In genomic region chr5:10567781-10568321, GRCh38 we compare ENCODE assay signal across 14 cellular contexts. TPM values are rescaled to one million over a fixed set of nuclear protein-coding genes. Genes with fewer than 3 reads are reported as not detected.
DNase-seq lines count a peak whose midpoint lies in the region; ATAC-seq, FAIRE-seq and TF ChIP-seq lines count a peak whose summit lies in the region.
"Had no signal": no experiment of that assay in that cellular context is flagged by ENCODE, and none has a peak within 500 bp of the region (broad histone marks: within the 10 kb centered on the region; RNA-seq: fewer than 3 reads in every experiment).

No MANE protein-coding gene starts in this region.

- H3K9me3 Mint-ChIP-seq in CD4-positive, alpha-beta T cell: no peaks in the 10 kb centered on the region

- no peaks in the 10 kb centered on the region for H3K4me1 ChIP-seq in prostate gland (replicated peaks)

- FAIRE-seq in GM12891 (lab: Jason Lieb, UNC): no peak

- CTCF ChIA-PET in CD4-positive, alpha-beta T cell (lab: Charles Lee): no interaction called here

- TF ChIP-seq CTCF in CD4-positive, alpha-beta T cell (IDR thresholded peaks at IDR 0.05): no peak
- TF ChIP-seq CTCF in dorsolateral prefrontal cortex (IDR thresholded peaks at IDR 0.05 in 54 of 56, conservative IDR thresholded peaks at IDR 0.05 in 2 of 56; ENCODE audit: low read depth in 1 of 56, partially characterized antibody in 56 of 56) (no peak), prostate gland (IDR thresholded peaks at IDR 0.05) (no peak)

- H3K4me1 Mint-ChIP-seq in CD4-positive, alpha-beta T cell (ENCODE audit: low read depth): peaks cover 13% of the 10 kb centered on the region

- H3K27me3 Mint-ChIP-seq in CD4-positive, alpha-beta T cell: peaks cover 5% of the 10 kb centered on the region

- no peaks in the 10 kb centered on the region for H3K9me3 ChIP-seq in CD4-positive, alpha-beta T cell (ENCODE audit: control insufficient read depth, low read length)
- no peaks in the 10 kb centered on the region for H3K9me3 ChIP-seq in prostate gland
- H3K9me3 ChIP-seq: testis had no signal

- no peak overlapping the region for H3K27ac Mint-ChIP-seq in CD4-positive, alpha-beta T cell

- no peak overlapping the region for H3K27ac ChIP-seq in CD4-positive, alpha-beta T cell (ENCODE audit: low read depth, low read length)
- H3K27ac ChIP-seq in dorsolateral prefrontal cortex: peak overlapping the region in 17 of 59 donors; percentile 12 to 90 (median 65)
- peak overlapping the region; percentile 25 to 60 for H3K27ac ChIP-seq in prostate gland
- H3K27ac ChIP-seq: testis had no signal

- POLR2A ChIA-PET in CD4-positive, alpha-beta T cell (lab: Charles Lee): no interaction called here

- H3K4me3 ChIP-seq in dorsolateral prefrontal cortex (peak overlapping the region in 50 of 59 donors; percentile 2 to 81 (median 72)), prostate gland (no peak overlapping the region)
- H3K4me3 ChIP-seq: testis had no signal

- ATAC-seq in CD4-positive, alpha-beta T cell (ENCODE audit: poor library complexity): no peak
- ATAC-seq in HG03045 (IDR thresholded peaks at IDR 0.05; ENCODE audit: unreplicated experiment) (no peak), HG02798 (IDR thresholded peaks at IDR 0.05; ENCODE audit: poor library complexity, unreplicated experiment) (no peak)
- ATAC-seq: PC-3 had no signal

- no peaks in the 10 kb centered on the region for H3K36me3 Mint-ChIP-seq in CD4-positive, alpha-beta T cell (ENCODE audit: low read depth)

- DNase-seq in CD4-positive, alpha-beta T cell: no peak
- peak; percentile 84 for DNase-seq in NCI-H82 (lab: John Stamatoyannopoulos, UW)
- no peak for DNase-seq in dorsolateral prefrontal cortex
- no peak for DNase-seq in prostate gland (ENCODE audit: low spot score)
- no peak for DNase-seq in GM12891 (ENCODE audit: insufficient read length, low spot score)
- no peak for DNase-seq in stimulated activated CD4-positive, alpha-beta T cell treated with anti-CD3 and anti-CD28 coated beads, Interleukin-4, amount 100 ng/mL, for 4 hours
- DNase-seq: activated T-cell treated with anti-CD3 and anti-CD28 coated beads for 4 hours, foreskin melanocyte, NCI-H1694, PC-3, posterior cingulate gyrus, testis had no signal

- WGBS in prostate gland: 60% methylated on average over 4 of the region's 4 CpGs

- TF ChIP-seq POLR2A in prostate gland (IDR thresholded peaks at IDR 0.05) (no peak), GM12891 (IDR thresholded peaks at IDR 0.05; ENCODE audit: low read depth, low read length) (no peak; the same call in 1 of the 2 replicates)

- H3K36me3 ChIP-seq in prostate gland: no peaks in the 10 kb centered on the region

- intact Hi-C loops in CD4-positive, alpha-beta T cell (cut with DNase I, micrococcal nuclease): loop anchor here in 1 of 2 experiments (5.0 kb wide), 1 partner anchor 216 kb away; the partner anchor contains the start of gene MARCHF6
- intact Hi-C loops in dorsolateral prefrontal cortex (cut with DNase I): no loop called here
- intact Hi-C loops in prostate gland (cut with DNase I): loop anchor here (1.0 to 10.0 kb wide), 3 partner anchors 15 to 197 kb away; partner anchors contain the start of gene DAP

- H3K27me3 ChIP-seq in CD4-positive, alpha-beta T cell (ENCODE audit: control insufficient read depth, insufficient read depth, low read length): no peaks in the 10 kb centered on the region
- peaks cover 0 to 21% (median 0%) of the 10 kb centered on the region in 45 donors for H3K27me3 ChIP-seq in dorsolateral prefrontal cortex
- H3K27me3 ChIP-seq in prostate gland (replicated peaks; ENCODE audit: insufficient read depth): no peaks in the 10 kb centered on the region
- H3K27me3 ChIP-seq: testis had no signal

- H3K4me3 Mint-ChIP-seq in CD4-positive, alpha-beta T cell: peak overlapping the region; percentile 1

TF ChIP-seq in GM12891, 5 proteins besides CTCF, POLR2A, EP300 and RAD21:
- TF ChIP-seq TAF1 (IDR thresholded peaks at IDR 0.05; ENCODE audit: low read depth, low read length) (no peak), POLR2AphosphoS5 (IDR thresholded peaks at IDR 0.05; ENCODE audit: low read depth, low read length) (no peak), PAX5 (IDR thresholded peaks at IDR 0.05; ENCODE audit: insufficient read depth, low read length, severe bottlenecking) (no peak), POU2F2 (IDR thresholded peaks at IDR 0.05; ENCODE audit: low read depth, low read length) (no peak), SPI1 (IDR thresholded peaks at IDR 0.05; ENCODE audit: low read depth, low read length) (no peak)

RNA-seq across cellular contexts. Expression of gene ANKRD33B, which starts 4.0 kb away (rescaled TPM):
- total RNA-seq in CD4-positive, alpha-beta T cell: 1 to 10 TPM in 1 of 2 experiments, under 1 TPM in 1; 0.99 to 1.3 TPM
- total RNA-seq in dorsolateral prefrontal cortex: 10 to 100 TPM; 10.4 to 61.6 (median 31.4) TPM
- 1 to 10 TPM; 4.1 to 7.4 TPM for total RNA-seq in prostate gland
- polyA plus RNA-seq in GM12891 (2012; ENCODE audit: low read depth, missing spikeins): 27.9 TPM

Comparison
In these comparisons a context has a peak if more than half of its experiments do, and no peak if none do; other contexts are left out.
1. H3K4me3 ChIP-seq: peak in dorsolateral prefrontal cortex (50 of 59); none in prostate gland (0 of 2).